In the genomic region with DNA sequence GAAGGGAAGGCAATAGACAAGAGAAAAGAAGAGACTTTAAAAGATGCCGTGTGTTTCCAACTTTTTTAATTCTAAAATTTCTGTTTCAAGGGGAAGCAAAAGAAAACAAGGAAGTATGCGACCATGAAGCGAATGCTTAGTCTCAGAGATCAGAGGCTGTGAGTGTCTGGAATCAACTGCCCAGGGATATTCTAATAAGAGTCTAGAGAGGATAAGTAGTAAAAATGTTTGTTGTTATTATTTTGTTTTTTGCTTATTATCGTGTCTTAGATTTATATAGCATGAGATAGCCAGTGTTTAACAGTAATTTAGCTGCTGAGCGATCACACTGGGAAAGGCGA, we compare ENCODE assay signal across 1 cellular context.
TF ChIP-seq lines count a peak whose summit lies in the region.

No MANE protein-coding gene starts in this region.

TF ChIP-seq in HepG2, 621 proteins besides CTCF, POLR2A, EP300 and RAD21:
- TF ChIP-seq RBFOX2 (IDR thresholded peaks at IDR 0.05; ENCODE audit: low read depth, low read length) (0 out of 2 replicates have a peak, but pooled peaks have one; percentile 2), RFXANK (CRISPR knock-in tag; IDR thresholded peaks at IDR 0.05) (0 out of 2 replicates have a peak, but pooled peaks have one; percentile 7), DR1 (CRISPR knock-in tag; IDR thresholded peaks at IDR 0.05) (no peak), EHMT2 (IDR thresholded peaks at IDR 0.05; ENCODE audit: borderline replicate concordance, low read depth, low read length) (no peak), KDM5A (IDR thresholded peaks at IDR 0.05; ENCODE audit: borderline replicate concordance, low read length) (peak; percentile 13; the same call in 1 of the 2 replicates), ARNT (IDR thresholded peaks at IDR 0.05) (no peak), ZNF605 (CRISPR knock-in tag; IDR thresholded peaks at IDR 0.05) (no peak), ZNF10 (CRISPR knock-in tag; IDR thresholded peaks at IDR 0.05; ENCODE audit: borderline replicate concordance, low read depth) (no peak), FOXJ3 (CRISPR knock-in tag; IDR thresholded peaks at IDR 0.05; ENCODE audit: borderline replicate concordance) (no peak), KDM6A (CRISPR knock-in tag; IDR thresholded peaks at IDR 0.05; ENCODE audit: low read depth) (no peak), KLF11 (CRISPR knock-in tag; IDR thresholded peaks at IDR 0.05) (no peak), ZNF12 (CRISPR knock-in tag; IDR thresholded peaks at IDR 0.05) (no peak), PHF21A (CRISPR knock-in tag; IDR thresholded peaks at IDR 0.05) (no peak), ZNF883 (CRISPR knock-in tag; IDR thresholded peaks at IDR 0.05; ENCODE audit: not compliant biosample characterization) (no peak), HNRNPUL1 (IDR thresholded peaks at IDR 0.05; ENCODE audit: low read depth, low read length) (no peak), ZFP37 (CRISPR knock-in tag; IDR thresholded peaks at IDR 0.05; ENCODE audit: borderline replicate concordance) (no peak), ZNF781 (CRISPR knock-in tag; IDR thresholded peaks at IDR 0.05; ENCODE audit: borderline replicate concordance, not compliant biosample characterization) (no peak)
- TF ChIP-seq, protein P1, sequence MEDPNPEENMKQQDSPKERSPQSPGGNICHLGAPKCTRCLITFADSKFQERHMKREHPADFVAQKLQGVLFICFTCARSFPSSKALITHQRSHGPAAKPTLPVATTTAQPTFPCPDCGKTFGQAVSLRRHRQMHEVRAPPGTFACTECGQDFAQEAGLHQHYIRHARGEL (CRISPR knock-in tag; IDR thresholded peaks at IDR 0.05), result no peak
- TF ChIP-seq, protein P2, sequence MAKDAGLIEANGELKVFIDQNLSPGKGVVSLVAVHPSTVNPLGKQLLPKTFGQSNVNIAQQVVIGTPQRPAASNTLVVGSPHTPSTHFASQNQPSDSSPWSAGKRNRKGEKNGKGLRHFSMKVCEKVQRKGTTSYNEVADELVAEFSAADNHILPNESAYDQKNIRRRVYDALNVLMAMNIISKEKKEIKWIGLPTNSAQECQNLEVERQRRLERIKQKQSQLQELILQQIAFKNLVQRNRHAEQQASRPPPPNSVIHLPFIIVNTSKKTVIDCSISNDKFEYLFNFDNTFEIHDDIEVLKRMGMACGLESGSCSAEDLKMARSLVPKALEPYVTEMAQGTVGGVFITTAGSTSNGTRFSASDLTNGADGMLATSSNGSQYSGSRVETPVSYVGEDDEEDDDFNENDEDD (CRISPR knock-in tag; IDR thresholded peaks at IDR 0.05; ENCODE audit: borderline replicate concordance), result no peak
- TF ChIP-seq, protein P3, sequence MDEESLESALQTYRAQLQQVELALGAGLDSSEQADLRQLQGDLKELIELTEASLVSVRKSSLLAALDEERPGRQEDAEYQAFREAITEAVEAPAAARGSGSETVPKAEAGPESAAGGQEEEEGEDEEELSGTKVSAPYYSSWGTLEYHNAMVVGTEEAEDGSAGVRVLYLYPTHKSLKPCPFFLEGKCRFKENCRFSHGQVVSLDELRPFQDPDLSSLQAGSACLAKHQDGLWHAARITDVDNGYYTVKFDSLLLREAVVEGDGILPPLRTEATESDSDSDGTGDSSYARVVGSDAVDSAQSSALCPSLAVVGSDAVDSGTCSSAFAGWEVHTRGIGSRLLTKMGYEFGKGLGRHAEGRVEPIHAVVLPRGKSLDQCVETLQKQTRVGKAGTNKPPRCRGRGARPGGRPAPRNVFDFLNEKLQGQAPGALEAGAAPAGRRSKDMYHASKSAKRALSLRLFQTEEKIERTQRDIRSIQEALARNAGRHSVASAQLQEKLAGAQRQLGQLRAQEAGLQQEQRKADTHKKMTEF (CRISPR knock-in tag; IDR thresholded peaks at IDR 0.05), result no peak
- TF ChIP-seq, protein P4, sequence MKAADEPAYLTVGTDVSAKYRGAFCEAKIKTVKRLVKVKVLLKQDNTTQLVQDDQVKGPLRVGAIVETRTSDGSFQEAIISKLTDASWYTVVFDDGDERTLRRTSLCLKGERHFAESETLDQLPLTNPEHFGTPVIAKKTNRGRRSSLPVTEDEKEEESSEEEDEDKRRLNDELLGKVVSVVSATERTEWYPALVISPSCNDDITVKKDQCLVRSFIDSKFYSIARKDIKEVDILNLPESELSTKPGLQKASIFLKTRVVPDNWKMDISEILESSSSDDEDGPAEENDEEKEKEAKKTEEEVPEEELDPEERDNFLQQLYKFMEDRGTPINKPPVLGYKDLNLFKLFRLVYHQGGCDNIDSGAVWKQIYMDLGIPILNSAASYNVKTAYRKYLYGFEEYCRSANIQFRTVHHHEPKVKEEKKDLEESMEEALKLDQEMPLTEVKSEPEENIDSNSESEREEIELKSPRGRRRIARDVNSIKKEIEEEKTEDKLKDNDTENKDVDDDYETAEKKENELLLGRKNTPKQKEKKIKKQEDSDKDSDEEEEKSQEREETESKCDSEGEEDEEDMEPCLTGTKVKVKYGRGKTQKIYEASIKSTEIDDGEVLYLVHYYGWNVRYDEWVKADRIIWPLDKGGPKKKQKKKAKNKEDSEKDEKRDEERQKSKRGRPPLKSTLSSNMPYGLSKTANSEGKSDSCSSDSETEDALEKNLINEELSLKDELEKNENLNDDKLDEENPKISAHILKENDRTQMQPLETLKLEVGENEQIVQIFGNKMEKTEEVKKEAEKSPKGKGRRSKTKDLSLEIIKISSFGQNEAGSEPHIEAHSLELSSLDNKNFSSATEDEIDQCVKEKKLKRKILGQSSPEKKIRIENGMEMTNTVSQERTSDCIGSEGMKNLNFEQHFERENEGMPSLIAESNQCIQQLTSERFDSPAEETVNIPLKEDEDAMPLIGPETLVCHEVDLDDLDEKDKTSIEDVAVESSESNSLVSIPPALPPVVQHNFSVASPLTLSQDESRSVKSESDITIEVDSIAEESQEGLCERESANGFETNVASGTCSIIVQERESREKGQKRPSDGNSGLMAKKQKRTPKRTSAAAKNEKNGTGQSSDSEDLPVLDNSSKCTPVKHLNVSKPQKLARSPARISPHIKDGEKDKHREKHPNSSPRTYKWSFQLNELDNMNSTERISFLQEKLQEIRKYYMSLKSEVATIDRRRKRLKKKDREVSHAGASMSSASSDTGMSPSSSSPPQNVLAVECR (CRISPR knock-in tag; IDR thresholded peaks at IDR 0.05; ENCODE audit: borderline replicate concordance), result no peak
